27 cellular contexts compared by ENCODE assay signal in genomic region chr6:44157152-44157521, GRCh38. TPM values are rescaled to one million over a fixed set of nuclear protein-coding genes. Genes with fewer than 3 reads are reported as not detected.
DNase-seq lines count a peak whose midpoint lies in the region; ATAC-seq, FAIRE-seq and TF ChIP-seq lines count a peak whose summit lies in the region.
"Had no signal": no experiment of that assay in that cellular context is flagged by ENCODE, and none has a peak within 500 bp of the region (broad histone marks: within the 10 kb centered on the region; RNA-seq: fewer than 3 reads in every experiment).

No MANE protein-coding gene starts in this region.

- no peak for FAIRE-seq in HepG2 (lab: Jason Lieb, UNC)
- FAIRE-seq: H54 had no signal

- no peaks in the 10 kb centered on the region for H3K9me3 Mint-ChIP-seq in activated T-helper 17 cell treated with anti-CD3 and anti-CD28 coated beads, Interleukin-2, amount 50 U/mL, for 72 hours
- H3K9me3 Mint-ChIP-seq: CD4-positive, alpha-beta T cell; IgD-negative memory B cell had no signal

- H3K27ac Mint-ChIP-seq in activated T-helper 17 cell treated with anti-CD3 and anti-CD28 coated beads, Interleukin-2, amount 50 U/mL, for 72 hours: peak overlapping the region; percentile 30
- H3K27ac Mint-ChIP-seq: activated CD4-positive, alpha-beta T cell treated with anti-CD3 and anti-CD28 coated beads for 36 hours; CD4-positive, alpha-beta T cell; IgD-negative memory B cell had no signal

- TF ChIP-seq EP300 in HepG2 (IDR thresholded peaks at IDR 0.05; ENCODE audit: low read depth in 2 of 2, low read length in 2 of 2) (no peak), HepG2 (CRISPR knock-in tag; IDR thresholded peaks at IDR 0.05; ENCODE audit: borderline replicate concordance) (no peak)

- DNase-seq in MV-4-11 (lab: John Stamatoyannopoulos, UW): peak; percentile 43
- DNase-seq in HepG2 (ENCODE audit: low spot score): peak; percentile 70
- DNase-seq in NCI-H774 (lab: John Stamatoyannopoulos, UW): no peak
- DNase-seq in AG08396 (ENCODE audit: low spot score): no peak
- no peak for DNase-seq in HPDE6-E6E7 (ENCODE audit: extremely low spot score)
- DNase-seq: activated CD4-positive, alpha-beta T cell treated with anti-CD3 and anti-CD28 coated beads for 36 hours; activated gamma-delta T cell treated with Interleukin-2 at 50 U/mL for 16 hours; activated T-cell treated with anti-CD3 and anti-CD28 coated beads for 4 hours; CD4-positive, alpha-beta T cell; cerebellar nuclear complex; dorsolateral prefrontal cortex; gastrocnemius medialis; hypothalamus; left ventricle myocardium inferior; NCI-H1417; NCI-H2029 treated with DMSO at 0.1 percent for 48 hours; NCI-H526 treated with DMSO at 0.1 percent for 48 hours; nucleus accumbens; retina had no signal

- in situ Hi-C loops in HepG2 (cut with HindIII; ENCODE audit: extremely low pct_ligation_motif_present, low pct_unique_long_range_greater_than_20kb): no loop called here

- POLR2A ChIA-PET in HepG2 (lab: Yijun Ruan, JAX): interaction anchor here (0.7 to 2.5 kb wide), 24 partner anchors 9 to 100 kb away, joined by 3 to 27 read pairs (median 5); partner anchors contain the start of genes HSP90AB1, MRPL14, SLC29A1 and SLC35B2

- H3K27me3 Mint-ChIP-seq in activated T-helper 17 cell treated with anti-CD3 and anti-CD28 coated beads, Interleukin-2, amount 50 U/mL, for 72 hours: no peaks in the 10 kb centered on the region
- H3K27me3 Mint-ChIP-seq: activated CD4-positive, alpha-beta T cell treated with anti-CD3 and anti-CD28 coated beads for 36 hours; CD4-positive, alpha-beta T cell had no signal

- H3K4me3 Mint-ChIP-seq in activated T-helper 17 cell treated with anti-CD3 and anti-CD28 coated beads, Interleukin-2, amount 50 U/mL, for 72 hours: no peak overlapping the region
- H3K4me3 Mint-ChIP-seq: activated CD4-positive, alpha-beta T cell treated with anti-CD3 and anti-CD28 coated beads for 36 hours; CD4-positive, alpha-beta T cell; IgD-negative memory B cell had no signal

- intact Hi-C loops in HepG2 (cut with micrococcal nuclease; ENCODE audit: unreplicated experiment): no loop called here

- H3K27ac ChIP-seq in HepG2 (ENCODE audit: extremely low read length, insufficient read depth, low read length): peak overlapping the region; percentile 85
- H3K27ac ChIP-seq: dorsolateral prefrontal cortex, gastrocnemius medialis, left ventricle myocardium inferior, skin epidermis had no signal

- TF ChIP-seq CTCF in HepG2 (CRISPR knock-in tag; IDR thresholded peaks at IDR 0.05): peak; percentile 52

- H3K27me3 ChIP-seq in HepG2 (ENCODE audit: control insufficient read depth in 1 of 2, insufficient read depth in 2 of 2, low read length in 2 of 2): no peaks in the 10 kb centered on the region
- H3K27me3 ChIP-seq: dorsolateral prefrontal cortex, gastrocnemius medialis had no signal

- no peak for ATAC-seq in activated T-helper 17 cell treated with anti-CD3 and anti-CD28 coated beads, Interleukin-2, amount 50 U/mL, for 72 hours (replicated peaks)
- ATAC-seq in HepG2: peak; percentile 54
- ATAC-seq in GM21786 (IDR thresholded peaks at IDR 0.05; ENCODE audit: unreplicated experiment): no peak
- ATAC-seq: activated CD4-positive, alpha-beta T cell treated with anti-CD3 and anti-CD28 coated beads for 36 hours; gastrocnemius medialis had no signal

- H3K36me3 ChIP-seq in HepG2 (replicated peaks in 1 of 2; ENCODE audit: control insufficient read depth in 1 of 2, insufficient read depth in 2 of 2, low read length in 2 of 2): peaks cover 4 to 6% of the 10 kb centered on the region in 2 experiments; a peak in 2 of 5 replicates

- peaks cover 71% of the 10 kb centered on the region for H3K4me1 ChIP-seq in HepG2 (ENCODE audit: insufficient read depth, low read length)
- H3K4me1 ChIP-seq: gastrocnemius medialis, left ventricle myocardium inferior had no signal

- H4K20me1 ChIP-seq in HepG2 (ENCODE audit: insufficient read depth, low read length): no peaks in the 10 kb centered on the region

- H2AFZ ChIP-seq in HepG2 (ENCODE audit: low read length): no peak overlapping the region

- H3K4me1 Mint-ChIP-seq in activated T-helper 17 cell treated with anti-CD3 and anti-CD28 coated beads, Interleukin-2, amount 50 U/mL, for 72 hours: no peaks in the 10 kb centered on the region

- peak overlapping the region; percentile 9 to 53 (median 29) for H3K4me3 ChIP-seq in HepG2 (replicated peaks in 1 of 3; ENCODE audit: insufficient read depth in 1 of 3, low read depth in 2 of 3, low read length in 3 of 3)
- H3K4me3 ChIP-seq: dorsolateral prefrontal cortex, gastrocnemius medialis, left ventricle myocardium inferior, skin epidermis had no signal

- no TSS peak for BruUV-seq in HepG2 (replicated peaks; lab: Mats Ljungman, UMichigan)

- WGBS in HepG2 (ENCODE audit: low lambda C conversion rate): 31% methylated on average over 11 of the region's 11 CpGs

- no peak for TF ChIP-seq POLR2A in HepG2 (IDR thresholded peaks at IDR 0.05; ENCODE audit: insufficient read depth in 1 of 2, low read depth in 2 of 2, low read length in 2 of 2)

- peak overlapping the region; percentile 45 for H3K9ac ChIP-seq in HepG2 (ENCODE audit: insufficient read depth, low read depth, low read length)

- CTCF ChIA-PET in HepG2 (lab: Yijun Ruan, JAX; ENCODE audit: low intra/inter-chr PET ratio, low total read pairs): interaction anchor here (1.3 kb wide), 1 partner anchor 78 kb away, joined by 4 read pairs; no protein-coding TSS in a partner anchor

- H3K9me3 ChIP-seq in HepG2 (ENCODE audit: low read length): no peaks in the 10 kb centered on the region
- H3K9me3 ChIP-seq: gastrocnemius medialis, left ventricle myocardium inferior had no signal

- no peaks in the 10 kb centered on the region for H3K36me3 Mint-ChIP-seq in activated T-helper 17 cell treated with anti-CD3 and anti-CD28 coated beads, Interleukin-2, amount 50 U/mL, for 72 hours (ENCODE audit: low read depth)
- H3K36me3 Mint-ChIP-seq: IgD-negative memory B cell had no signal

- H3K4me2 ChIP-seq in HepG2 (ENCODE audit: low read depth, low read length): peak overlapping the region; percentile 72

- no peak for TF ChIP-seq RAD21 in HepG2 (CRISPR knock-in tag; IDR thresholded peaks at IDR 0.05)

- H3K79me2 ChIP-seq in HepG2 (ENCODE audit: insufficient read depth, low read length): no peaks in the 10 kb centered on the region

RNA-seq across cellular contexts. Expression of gene CAPN11, which starts 1.5 kb away (rescaled TPM):
- 1 to 10 TPM in 1 of 2 donors, not detected in 1; 1.1 TPM for total RNA-seq in activated T-helper 17 cell treated with anti-CD3 and anti-CD28 coated beads, Interleukin-2, amount 50 U/mL, for 72 hours
- 0.07 TPM in 1 of 2 replicates, not detected in the other for total RNA-seq in HepG2 (2016; rRNA removed; fragmentation: Illumina TruSeq; extraction: Trizol)
- not detected in 2 replicates for total RNA-seq in HepG2 (2016; cell fraction: cytosol; rRNA removed; fragmentation: Illumina TruSeq; extraction: Trizol; ENCODE audit: low read depth)
- not detected in 2 replicates for total RNA-seq in HepG2 (2016; cell fraction: insoluble cytoplasmic fraction; rRNA removed; fragmentation: Illumina TruSeq; extraction: Trizol)
- total RNA-seq in HepG2 (2016; cell fraction: membrane; rRNA removed; fragmentation: Illumina TruSeq; extraction: Trizol): not detected in 2 replicates
- total RNA-seq in HepG2 (2016; cell fraction: nucleus; rRNA removed; fragmentation: Illumina TruSeq; extraction: Trizol): not detected in 2 replicates
- polyA plus RNA-seq in HepG2 (2011; rRNA removed): 0.11 and 0.13 TPM in 2 replicates
- 0.03 and 0.05 TPM in 2 replicates for polyA plus RNA-seq in HepG2 (2011; cell fraction: cytosol; rRNA removed)
- 0.71 and 0.74 TPM in 2 replicates for polyA plus RNA-seq in HepG2 (2011; cell fraction: nucleus; rRNA removed)
- polyA plus RNA-seq in HepG2 (2012): 0.07 and 0.09 TPM in 2 replicates
- polyA plus RNA-seq in HepG2 (2016; cell fraction: cytosol; fragmentation: Illumina TruSeq; extraction: Trizol; ENCODE audit: low read depth): not detected in 2 replicates
- polyA plus RNA-seq in HepG2 (2016; cell fraction: insoluble cytoplasmic fraction; fragmentation: Illumina TruSeq; extraction: Trizol; ENCODE audit: low read depth): not detected in 2 replicates
- polyA plus RNA-seq in HepG2 (2016; cell fraction: membrane; fragmentation: Illumina TruSeq; extraction: Trizol; ENCODE audit: low read depth): not detected in 2 replicates
- polyA plus RNA-seq in HepG2 (2016; cell fraction: nucleus; fragmentation: Illumina TruSeq; extraction: Trizol; ENCODE audit: insufficient read depth, low read depth): not detected in 2 replicates
- polyA minus RNA-seq in HepG2 (2011; rRNA and poly(A)+ RNA removed; ENCODE audit: low replicate concordance): 0.07 TPM in 1 of 2 replicates, not detected in the other
- not detected in 2 replicates for polyA minus RNA-seq in HepG2 (2011; cell fraction: cytosol; rRNA and poly(A)+ RNA removed)
- 0.37 TPM in 1 of 2 replicates, not detected in the other for polyA minus RNA-seq in HepG2 (2011; cell fraction: nucleus; rRNA and poly(A)+ RNA removed)
- total RNA-seq: RPMI7951; SK-MEL-5; T-helper 1 cell treated with Interleukin-12 subunit alpha and Interleukin-12 subunit beta and Interleukin-4 antibody, amounts not matched to agents 30 ng/mL and 1 ng/mL, for 36 hours had no signal
- polyA plus RNA-seq: IgD-negative memory B cell had no signal

RNA-seq across cellular contexts. Expression of gene TMEM63B, which starts 29.8 kb away (rescaled TPM):
- 10 to 100 TPM; 12.1 to 21.4 TPM for total RNA-seq in activated T-helper 17 cell treated with anti-CD3 and anti-CD28 coated beads, Interleukin-2, amount 50 U/mL, for 72 hours
- total RNA-seq in HepG2 (2016; rRNA removed; fragmentation: Illumina TruSeq; extraction: Trizol): 13.9 and 27.4 TPM in 2 replicates
- 5.1 and 5.8 TPM in 2 replicates for total RNA-seq in HepG2 (2016; cell fraction: cytosol; rRNA removed; fragmentation: Illumina TruSeq; extraction: Trizol; ENCODE audit: low read depth)
- 11.4 and 28.3 TPM in 2 replicates for total RNA-seq in HepG2 (2016; cell fraction: insoluble cytoplasmic fraction; rRNA removed; fragmentation: Illumina TruSeq; extraction: Trizol)
- 14.9 and 15.8 TPM in 2 replicates for total RNA-seq in HepG2 (2016; cell fraction: membrane; rRNA removed; fragmentation: Illumina TruSeq; extraction: Trizol)
- total RNA-seq in HepG2 (2016; cell fraction: nucleus; rRNA removed; fragmentation: Illumina TruSeq; extraction: Trizol): 28.7 and 33.8 TPM in 2 replicates
- polyA plus RNA-seq in HepG2 (2011; rRNA removed): 75.8 and 83.8 TPM in 2 replicates
- polyA plus RNA-seq in HepG2 (2011; cell fraction: cytosol; rRNA removed): 81.0 and 82.0 TPM in 2 replicates
- 185 and 224 TPM in 2 replicates for polyA plus RNA-seq in HepG2 (2011; cell fraction: nucleus; rRNA removed)
- polyA plus RNA-seq in HepG2 (2012): 37.7 and 41.7 TPM in 2 replicates
- 5.0 and 5.6 TPM in 2 replicates for polyA plus RNA-seq in HepG2 (2016; cell fraction: cytosol; fragmentation: Illumina TruSeq; extraction: Trizol; ENCODE audit: low read depth)
- polyA plus RNA-seq in HepG2 (2016; cell fraction: insoluble cytoplasmic fraction; fragmentation: Illumina TruSeq; extraction: Trizol; ENCODE audit: low read depth): 13.6 and 16.8 TPM in 2 replicates
- 10.0 and 10.2 TPM in 2 replicates for polyA plus RNA-seq in HepG2 (2016; cell fraction: membrane; fragmentation: Illumina TruSeq; extraction: Trizol; ENCODE audit: low read depth)
- 69.5 and 76.1 TPM in 2 replicates for polyA plus RNA-seq in HepG2 (2016; cell fraction: nucleus; fragmentation: Illumina TruSeq; extraction: Trizol; ENCODE audit: insufficient read depth, low read depth)
- polyA minus RNA-seq in HepG2 (2011; rRNA and poly(A)+ RNA removed; ENCODE audit: low replicate concordance): 62.2 and 179 TPM in 2 replicates
- polyA minus RNA-seq in HepG2 (2011; cell fraction: cytosol; rRNA and poly(A)+ RNA removed): 36.8 and 42.0 TPM in 2 replicates
- 36.6 and 36.8 TPM in 2 replicates for polyA minus RNA-seq in HepG2 (2011; cell fraction: nucleus; rRNA and poly(A)+ RNA removed)

RNA-seq across cellular contexts. Expression of gene MRPL14, which starts 29.9 kb away (rescaled TPM):
- 10 to 100 TPM; 29.3 to 54.0 TPM for total RNA-seq in activated T-helper 17 cell treated with anti-CD3 and anti-CD28 coated beads, Interleukin-2, amount 50 U/mL, for 72 hours
- 178 and 191 TPM in 2 replicates for total RNA-seq in HepG2 (2016; rRNA removed; fragmentation: Illumina TruSeq; extraction: Trizol)
- total RNA-seq in HepG2 (2016; cell fraction: cytosol; rRNA removed; fragmentation: Illumina TruSeq; extraction: Trizol; ENCODE audit: low read depth): 169 and 189 TPM in 2 replicates
- total RNA-seq in HepG2 (2016; cell fraction: insoluble cytoplasmic fraction; rRNA removed; fragmentation: Illumina TruSeq; extraction: Trizol): 186 and 208 TPM in 2 replicates
- 148 and 200 TPM in 2 replicates for total RNA-seq in HepG2 (2016; cell fraction: membrane; rRNA removed; fragmentation: Illumina TruSeq; extraction: Trizol)
- total RNA-seq in HepG2 (2016; cell fraction: nucleus; rRNA removed; fragmentation: Illumina TruSeq; extraction: Trizol): 65.1 and 65.8 TPM in 2 replicates
- 157 and 166 TPM in 2 replicates for polyA plus RNA-seq in HepG2 (2011; rRNA removed)
- 144 and 170 TPM in 2 replicates for polyA plus RNA-seq in HepG2 (2011; cell fraction: cytosol; rRNA removed)
- polyA plus RNA-seq in HepG2 (2011; cell fraction: nucleus; rRNA removed): 42.8 and 46.0 TPM in 2 replicates
- 135 and 137 TPM in 2 replicates for polyA plus RNA-seq in HepG2 (2012)
- 114 and 150 TPM in 2 replicates for polyA plus RNA-seq in HepG2 (2016; cell fraction: cytosol; fragmentation: Illumina TruSeq; extraction: Trizol; ENCODE audit: low read depth)
- polyA plus RNA-seq in HepG2 (2016; cell fraction: insoluble cytoplasmic fraction; fragmentation: Illumina TruSeq; extraction: Trizol; ENCODE audit: low read depth): 163 and 186 TPM in 2 replicates
- 111 and 143 TPM in 2 replicates for polyA plus RNA-seq in HepG2 (2016; cell fraction: membrane; fragmentation: Illumina TruSeq; extraction: Trizol; ENCODE audit: low read depth)
- 92.9 and 98.5 TPM in 2 replicates for polyA plus RNA-seq in HepG2 (2016; cell fraction: nucleus; fragmentation: Illumina TruSeq; extraction: Trizol; ENCODE audit: insufficient read depth, low read depth)
- polyA minus RNA-seq in HepG2 (2011; rRNA and poly(A)+ RNA removed; ENCODE audit: low replicate concordance): 33.2 and 40.9 TPM in 2 replicates
- 22.7 and 28.4 TPM in 2 replicates for polyA minus RNA-seq in HepG2 (2011; cell fraction: cytosol; rRNA and poly(A)+ RNA removed)
- polyA minus RNA-seq in HepG2 (2011; cell fraction: nucleus; rRNA and poly(A)+ RNA removed): 20.0 and 21.5 TPM in 2 replicates

RNA-seq across cellular contexts. Expression of gene MYMX, which starts 59.6 kb away (rescaled TPM):
- total RNA-seq in activated T-helper 17 cell treated with anti-CD3 and anti-CD28 coated beads, Interleukin-2, amount 50 U/mL, for 72 hours: not detected
- total RNA-seq in HepG2 (2016; rRNA removed; fragmentation: Illumina TruSeq; extraction: Trizol): not detected in 2 replicates
- total RNA-seq in HepG2 (2016; cell fraction: cytosol; rRNA removed; fragmentation: Illumina TruSeq; extraction: Trizol; ENCODE audit: low read depth): not detected in 2 replicates
- total RNA-seq in HepG2 (2016; cell fraction: insoluble cytoplasmic fraction; rRNA removed; fragmentation: Illumina TruSeq; extraction: Trizol): not detected in 2 replicates
- total RNA-seq in HepG2 (2016; cell fraction: membrane; rRNA removed; fragmentation: Illumina TruSeq; extraction: Trizol): not detected in 2 replicates
- total RNA-seq in HepG2 (2016; cell fraction: nucleus; rRNA removed; fragmentation: Illumina TruSeq; extraction: Trizol): not detected in 2 replicates
- 0.14 TPM in 1 of 2 replicates, not detected in the other for polyA plus RNA-seq in HepG2 (2011; rRNA removed)
- 0.09 TPM in 1 of 2 replicates, not detected in the other for polyA plus RNA-seq in HepG2 (2011; cell fraction: cytosol; rRNA removed)
- polyA plus RNA-seq in HepG2 (2011; cell fraction: nucleus; rRNA removed): 0.24 TPM in 1 of 2 replicates, not detected in the other
- not detected in 2 replicates for polyA plus RNA-seq in HepG2 (2012)
- not detected in 2 replicates for polyA plus RNA-seq in HepG2 (2016; cell fraction: cytosol; fragmentation: Illumina TruSeq; extraction: Trizol; ENCODE audit: low read depth)
- not detected in 2 replicates for polyA plus RNA-seq in HepG2 (2016; cell fraction: insoluble cytoplasmic fraction; fragmentation: Illumina TruSeq; extraction: Trizol; ENCODE audit: low read depth)
- polyA plus RNA-seq in HepG2 (2016; cell fraction: membrane; fragmentation: Illumina TruSeq; extraction: Trizol; ENCODE audit: low read depth): not detected in 2 replicates
- polyA plus RNA-seq in HepG2 (2016; cell fraction: nucleus; fragmentation: Illumina TruSeq; extraction: Trizol; ENCODE audit: insufficient read depth, low read depth): not detected in 2 replicates
- polyA minus RNA-seq in HepG2 (2011; rRNA and poly(A)+ RNA removed; ENCODE audit: low replicate concordance): not detected in 2 replicates
- not detected in 2 replicates for polyA minus RNA-seq in HepG2 (2011; cell fraction: cytosol; rRNA and poly(A)+ RNA removed)
- polyA minus RNA-seq in HepG2 (2011; cell fraction: nucleus; rRNA and poly(A)+ RNA removed): not detected in 2 replicates
- total RNA-seq: activated CD4-positive, alpha-beta T cell treated with anti-CD3 and anti-CD28 coated beads for 36 hours; CD4-positive, alpha-beta T cell; dorsolateral prefrontal cortex; gastrocnemius medialis; RPMI7951; SK-MEL-5; T-helper 1 cell treated with Interleukin-12 subunit alpha and Interleukin-12 subunit beta and Interleukin-4 antibody, amounts not matched to agents 30 ng/mL and 1 ng/mL, for 36 hours had no signal
- polyA plus RNA-seq: IgD-negative memory B cell had no signal

Comparison
In these comparisons a context has a peak if more than half of its experiments do, and no peak if none do; other contexts are left out.
1. DNase-seq: peak in MV-4-11 (single experiment) and HepG2 (single experiment); none in NCI-H774 (single experiment), AG08396 (single experiment) and HPDE6-E6E7 (single experiment).